Comparison of ENCODE assay signal across 31 cellular contexts in genomic region chr12:128879898-128880764, GRCh38. TPM values are rescaled to one million over a fixed set of nuclear protein-coding genes. Genes with fewer than 3 reads are reported as not detected.
"Had no signal": no experiment of that assay in that cellular context is flagged by ENCODE, and none has a peak within 500 bp of the region (broad histone marks: within the 10 kb centered on the region; RNA-seq: fewer than 3 reads in every experiment).

No MANE protein-coding gene starts in this region.

- H3K9me3 ChIP-seq: ovary, testis had no signal

- H3K9ac ChIP-seq: parathyroid adenoma had no signal

- H2AFZ ChIP-seq: parathyroid adenoma had no signal

- DNase-seq: naive thymus-derived CD8-positive, alpha-beta T cell; nephron progenitor cell; occipital lobe; ovary; posterior cingulate gyrus; psoas muscle; right cardiac atrium; spleen; stimulated activated CD4-positive, alpha-beta T cell treated with anti-CD3 and anti-CD28 coated beads, Interleukin-12 subunit alpha, Interleukin-12 subunit beta, amount 100 ng/mL, for 4 hours; stimulated activated CD4-positive, alpha-beta T cell treated with anti-CD3 and anti-CD28 coated beads, Interleukin-1b, Interleukin-23, amount 100 ng/mL, for 48 hours; stimulated activated CD4-positive, alpha-beta T cell treated with anti-CD3 and anti-CD28 coated beads, Interleukin-4, amount 100 ng/mL, for 1 hour; stimulated activated CD4-positive, alpha-beta T cell treated with anti-CD3 and anti-CD28 coated beads, Interleukin-4, amount 100 ng/mL, for 4 hours; stimulated activated CD8-positive, alpha-beta memory T cell treated with anti-CD3 and anti-CD28 coated beads, Interleukin-4, amount 100 ng/mL, for 48 hours; stimulated activated naive CD4-positive, alpha-beta T cell; stimulated activated naive CD8-positive, alpha-beta T cell treated with anti-CD3 and anti-CD28 coated beads, Interleukin-15, amount 100 ng/mL, for 72 hours; stimulated activated naive CD8-positive, alpha-beta T cell treated with anti-CD3 and anti-CD28 coated beads, Interleukin-15, Interleukin-2, amounts not matched to agents 100 U/mL and 50 U/mL, for 24 hours; substantia nigra; testis; tibial artery; transverse colon; uterus had no signal

- H3K4me2 ChIP-seq: smooth muscle cell had no signal

- H3K4me3 ChIP-seq: ovary, psoas muscle, skin epidermis, smooth muscle cell, spleen, suprapubic skin, tibial artery, transverse colon, upper lobe of right lung, uterus had no signal

- H3K36me3 ChIP-seq: ovary, suprapubic skin, tibial artery, transverse colon, upper lobe of right lung, uterus had no signal

- H3K79me2 ChIP-seq: parathyroid adenoma had no signal

- H3K27me3 ChIP-seq: ovary, spleen, suprapubic skin, testis, tibial artery, transverse colon, upper lobe of right lung, uterus had no signal

- H3K27ac ChIP-seq: ovary, parathyroid adenoma, psoas muscle, skin epidermis, spleen, suprapubic skin, testis, tibial artery, transverse colon, upper lobe of right lung, uterus had no signal

- ATAC-seq: naive thymus-derived CD8-positive, alpha-beta T cell; natural killer cell treated with Interleukin-12 subunit alpha and Interleukin-12 subunit beta and Interleukin-15 and Interleukin-18, amount 100 ng/mL, for 72 hours; psoas muscle; right cardiac atrium; sciatic nerve; stimulated activated memory B cell treated with anti-CD40 and anti-IgM and Interleukin-4, amounts not matched to agents 10 μg/mL and 1 μg/mL and 100 μg/mL, for 72 hours; stimulated activated naive CD8-positive, alpha-beta T cell treated with anti-CD3 and anti-CD28 coated beads, Interleukin-15, amount 100 ng/mL, for 72 hours; stimulated activated naive CD8-positive, alpha-beta T cell treated with anti-CD3 and anti-CD28 coated beads, Interleukin-15, Interleukin-2, amounts not matched to agents 100 U/mL and 50 U/mL, for 24 hours; upper lobe of right lung had no signal

- H3K4me1 ChIP-seq: parathyroid adenoma, psoas muscle, spleen, suprapubic skin, testis, tibial artery, transverse colon, upper lobe of right lung, uterus had no signal

RNA-seq across cellular contexts. Expression of gene GLT1D1, which starts 26.9 kb away (rescaled TPM):
- total RNA-seq: naive thymus-derived CD8-positive, alpha-beta T cell; osteoblast; renal cortical epithelial cell; transverse colon had no signal
- polyA plus RNA-seq: naive thymus-derived CD8-positive, alpha-beta T cell had no signal
